8 cellular contexts compared by ENCODE assay signal in genomic region chr15:22838292-22839042, GRCh38. TPM values are rescaled to one million over a fixed set of nuclear protein-coding genes. Genes with fewer than 3 reads are reported as not detected.
DNase-seq lines count a peak whose midpoint lies in the region; ATAC-seq and TF ChIP-seq lines count a peak whose summit lies in the region.

NIPA2 (plus strand) TSS chr15:22838666; CDS start chr15:22851732, 13,066 bp downstream.

- peak within 1 kb of the TSS; percentile 84 for H2AFZ ChIP-seq in ACC112 (ENCODE audit: low read length, unreplicated experiment)

- peaks cover 9% of the 10 kb centered on the region for H3K4me1 ChIP-seq in ACC112 (ENCODE audit: control insufficient read depth, insufficient read depth, low read length, unreplicated experiment)
- peaks cover 0 to 5% of the 10 kb centered on the region in 2 donors for H3K4me1 ChIP-seq in breast epithelium

- H3K36me3 ChIP-seq in ACC112 (ENCODE audit: insufficient read depth, low read length) (peaks cover 13% of the 10 kb centered on the region; the same call in 1 of the 2 replicates), breast epithelium (no peaks in the 10 kb centered on the region)

- peak; percentile 78 for TF ChIP-seq POLR2A in breast epithelium (IDR thresholded peaks at IDR 0.05)

- H3K27ac ChIP-seq in ACC112 (ENCODE audit: low read depth, low read length): peak within 1 kb of the TSS; percentile 89
- H3K27ac ChIP-seq in VCaP: peak within 1 kb of the TSS; percentile 86
- peak within 1 kb of the TSS; percentile 92 to 96 for H3K27ac ChIP-seq in breast epithelium
- peak within 1 kb of the TSS; percentile 49 to 98 (median 93) for H3K27ac ChIP-seq in skin epidermis

- intact Hi-C loops in breast epithelium (cut with DNase I; ENCODE audit: low total_unique reads): no loop called here

- H3K9me3 ChIP-seq in breast epithelium (no peaks in the 10 kb centered on the region), iPS-18c (ENCODE audit: control insufficient read depth, insufficient read depth, low read length) (no peaks in the 10 kb centered on the region)

- ATAC-seq in GM18870 (IDR thresholded peaks at IDR 0.05; ENCODE audit: unreplicated experiment): peak; percentile 65
- ATAC-seq in HG03135 (IDR thresholded peaks at IDR 0.05; ENCODE audit: unreplicated experiment): peak; percentile 79

- peak; percentile 75 for DNase-seq in NCI-H2196 treated with DMSO at 0.1 percent for 48 hours (lab: John Stamatoyannopoulos, UW; ENCODE audit: unreplicated experiment)
- DNase-seq in breast epithelium (ENCODE audit: low spot score in 2 of 2): peak; percentile 98

- H3K27me3 ChIP-seq in ACC112 (ENCODE audit: insufficient read depth, low read length) (no peaks in the 10 kb centered on the region), breast epithelium (no peaks in the 10 kb centered on the region)

- H3K4me3 ChIP-seq in ACC112 (ENCODE audit: low read depth, low read length): peak within 1 kb of the TSS; percentile 95
- peak within 1 kb of the TSS; percentile 73 to 85 (median 82) for H3K4me3 ChIP-seq in breast epithelium
- peak within 1 kb of the TSS; percentile 96 for H3K4me3 ChIP-seq in iPS-18c (ENCODE audit: insufficient read depth, low read depth, low read length)
- peak within 1 kb of the TSS; percentile 68 to 93 (median 80) for H3K4me3 ChIP-seq in skin epidermis

- TF ChIP-seq CTCF in VCaP (conservative IDR thresholded peaks at IDR 0.05) (0 out of 2 replicates have a peak, but pooled peaks have one; percentile 10), breast epithelium (IDR thresholded peaks at IDR 0.05) (peak in 2 of 3 donors; percentile 17 to 36)

- peaks cover 44% of the 10 kb centered on the region for H3K79me2 ChIP-seq in ACC112 (ENCODE audit: control insufficient read depth, insufficient read depth, low read length, unreplicated experiment)

RNA-seq across cellular contexts. Expression of gene NIPA2, which starts in this region (rescaled TPM):
- total RNA-seq in breast epithelium: 10 to 100 TPM; 35.7 to 50.8 (median 40.3) TPM

Comparison
In these comparisons a context has a peak if more than half of its experiments do, and no peak if none do; other contexts are left out.
1. Peak in every context shown above with its lines: DNase-seq, ATAC-seq, H3K4me3 ChIP-seq and H3K27ac ChIP-seq.